Comparison of ENCODE assay signal across 10 cellular contexts in the genomic region with DNA sequence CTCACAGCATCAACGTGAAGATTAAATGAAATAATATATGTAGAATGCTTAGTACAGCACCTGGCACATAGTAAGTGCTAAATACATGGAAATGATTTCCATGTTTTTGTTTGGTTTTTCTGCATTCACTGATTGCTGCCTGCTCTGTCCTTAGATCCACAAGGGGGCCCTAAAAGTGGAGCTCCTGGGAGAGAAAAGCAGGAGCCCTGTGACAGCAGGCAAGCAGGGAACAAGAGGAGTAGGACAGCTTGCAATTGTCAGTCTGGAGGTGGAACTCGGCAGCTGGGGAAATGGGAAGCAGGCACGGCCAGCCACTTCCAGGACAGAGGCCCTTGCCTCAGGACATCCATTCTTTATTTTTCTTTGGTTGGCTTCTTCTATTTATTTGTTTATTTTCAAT.
DNase-seq lines count a peak whose midpoint lies in the region; ATAC-seq and TF ChIP-seq lines count a peak whose summit lies in the region.
"Had no signal": no experiment of that assay in that cellular context is flagged by ENCODE, and none has a peak within 500 bp of the region (broad histone marks: within the 10 kb centered on the region; RNA-seq: fewer than 3 reads in every experiment).

No MANE protein-coding gene starts in this region.

- ATAC-seq in activated naive CD8-positive, alpha-beta T cell treated with anti-CD3 and anti-CD28 coated beads, Interleukin-2, amount 50 U/mL, for 24 hours: no peak
- ATAC-seq in GM18861 (IDR thresholded peaks at IDR 0.05; ENCODE audit: unreplicated experiment) (no peak), GM21367 (IDR thresholded peaks at IDR 0.05; ENCODE audit: unreplicated experiment) (no peak)
- ATAC-seq: T-cell had no signal

- H3K27ac Mint-ChIP-seq in chondrocyte (ENCODE audit: unreplicated experiment): no peak overlapping the region
- H3K27ac Mint-ChIP-seq in activated naive CD8-positive, alpha-beta T cell treated with anti-CD3 and anti-CD28 coated beads, Interleukin-2, amount 50 U/mL, for 24 hours: no peak overlapping the region
- H3K27ac Mint-ChIP-seq: T-cell had no signal

- DNase-seq in AG09319 (ENCODE audit: extremely low read depth, low read depth) (no peak), chondrocyte (ENCODE audit: low spot score) (no peak), kidney tubule cell (ENCODE audit: low spot score) (peak; percentile 30), DMS79 treated with DMSO at 0.1 percent for 48 hours (lab: John Stamatoyannopoulos, UW) (no peak)
- DNase-seq in activated naive CD8-positive, alpha-beta T cell treated with anti-CD3 and anti-CD28 coated beads, Interleukin-2, amount 50 U/mL, for 24 hours: no peak
- DNase-seq: DMS153, T-cell had no signal

- TF ChIP-seq CTCF in AG09319 (IDR thresholded peaks at IDR 0.05; ENCODE audit: low read depth, low read length) (peak; percentile 50), chondrocyte (IDR thresholded peaks at IDR 0.05) (peak; percentile 67)

- no peak overlapping the region for H3K4me3 Mint-ChIP-seq in chondrocyte (ENCODE audit: unreplicated experiment)
- H3K4me3 Mint-ChIP-seq in activated naive CD8-positive, alpha-beta T cell treated with anti-CD3 and anti-CD28 coated beads, Interleukin-2, amount 50 U/mL, for 24 hours: no peak overlapping the region
- H3K4me3 Mint-ChIP-seq: T-cell had no signal

- TF ChIP-seq RAD21 in Ishikawa (IDR thresholded peaks at IDR 0.05; ENCODE audit: low read depth): peak; percentile 32; the same call in 1 of the 2 replicates

- TF ChIP-seq EP300 in Ishikawa (IDR thresholded peaks at IDR 0.05; ENCODE audit: borderline replicate concordance): no peak

- no peaks in the 10 kb centered on the region for H3K36me3 Mint-ChIP-seq in chondrocyte (ENCODE audit: low read depth)
- no peaks in the 10 kb centered on the region for H3K36me3 Mint-ChIP-seq in activated naive CD8-positive, alpha-beta T cell treated with anti-CD3 and anti-CD28 coated beads, Interleukin-2, amount 50 U/mL, for 24 hours (ENCODE audit: low read depth)
- H3K36me3 Mint-ChIP-seq: T-cell had no signal

- H3K4me1 Mint-ChIP-seq in chondrocyte (ENCODE audit: low read depth): peaks cover 9% of the 10 kb centered on the region
- no peaks in the 10 kb centered on the region for H3K4me1 Mint-ChIP-seq in activated naive CD8-positive, alpha-beta T cell treated with anti-CD3 and anti-CD28 coated beads, Interleukin-2, amount 50 U/mL, for 24 hours
- H3K4me1 Mint-ChIP-seq: T-cell had no signal

- no peaks in the 10 kb centered on the region for H3K27me3 Mint-ChIP-seq in chondrocyte (ENCODE audit: low read depth)
- no peaks in the 10 kb centered on the region for H3K27me3 Mint-ChIP-seq in activated naive CD8-positive, alpha-beta T cell treated with anti-CD3 and anti-CD28 coated beads, Interleukin-2, amount 50 U/mL, for 24 hours

- H3K9me3 Mint-ChIP-seq in chondrocyte (ENCODE audit: low read depth): peaks cover 5% of the 10 kb centered on the region
- no peaks in the 10 kb centered on the region for H3K9me3 Mint-ChIP-seq in activated naive CD8-positive, alpha-beta T cell treated with anti-CD3 and anti-CD28 coated beads, Interleukin-2, amount 50 U/mL, for 24 hours

TF ChIP-seq in Ishikawa, 13 proteins besides CTCF, POLR2A, EP300 and RAD21:
- no peak for TF ChIP-seq TCF12 (IDR thresholded peaks at IDR 0.05; ENCODE audit: low read depth)
